In genomic region chr1:96634863-96635262, GRCh38 we compare ENCODE assay signal across 24 cellular contexts.
DNase-seq lines count a peak whose midpoint lies in the region; ATAC-seq lines count a peak whose summit lies in the region.
"Had no signal": no experiment of that assay in that cellular context is flagged by ENCODE, and none has a peak within 500 bp of the region (broad histone marks: within the 10 kb centered on the region; RNA-seq: fewer than 3 reads in every experiment).

No MANE protein-coding gene starts in this region.

- H2BK12ac ChIP-seq in mesenchymal stem cell (ENCODE audit: low read length in 2 of 2), result no peak overlapping the region

- no peak overlapping the region for H3K27ac ChIP-seq in mesenchymal stem cell (ENCODE audit: low read length, poor library complexity, severe bottlenecking)
- H3K27ac ChIP-seq in CD4-positive, alpha-beta memory T cell (ENCODE audit: low read depth, low read length), result no peak overlapping the region
- H3K27ac ChIP-seq: 22Rv1, RWPE1, transverse colon had no signal

- no peaks in the 10 kb centered on the region for H3K79me1 ChIP-seq in mesenchymal stem cell (replicated peaks; ENCODE audit: low read length, poor library complexity, severe bottlenecking)

- no peak overlapping the region for H3K27ac Mint-ChIP-seq in CD4-positive, alpha-beta memory T cell
- H3K27ac Mint-ChIP-seq: activated CD4-positive, alpha-beta T cell treated with anti-CD3 and anti-CD28 coated beads for 36 hours; activated naive CD4-positive, alpha-beta T cell treated with anti-CD3 and anti-CD28 coated beads, Interleukin-2, amount 50 U/mL, for 24 hours; CD4-positive, CD25-positive, alpha-beta regulatory T cell; dendritic cell treated with granulocyte-macrophage colony-stimulating factor and Interleukin-4, amounts not matched to agents 40 ng/mL and 50 ng/mL, for 4 days; stimulated activated naive CD8-positive, alpha-beta T cell treated with anti-CD3 and anti-CD28 coated beads, Interleukin-15, Interleukin-2, amounts not matched to agents 100 ng/mL and 50 ng/mL, for 24 hours had no signal

- no peaks in the 10 kb centered on the region for H3K9me3 Mint-ChIP-seq in CD4-positive, alpha-beta memory T cell
- H3K9me3 Mint-ChIP-seq: activated naive CD4-positive, alpha-beta T cell treated with anti-CD3 and anti-CD28 coated beads, Interleukin-2, amount 50 U/mL, for 24 hours; CD4-positive, CD25-positive, alpha-beta regulatory T cell; dendritic cell treated with granulocyte-macrophage colony-stimulating factor and Interleukin-4, amounts not matched to agents 40 ng/mL and 50 ng/mL, for 4 days; stimulated activated naive CD8-positive, alpha-beta T cell treated with anti-CD3 and anti-CD28 coated beads, Interleukin-15, Interleukin-2, amounts not matched to agents 100 ng/mL and 50 ng/mL, for 24 hours had no signal

- H3K27me3 ChIP-seq in mesenchymal stem cell (ENCODE audit: control insufficient read depth in 1 of 2, insufficient read depth in 1 of 2, low read length in 2 of 2), result no peaks in the 10 kb centered on the region
- no peaks in the 10 kb centered on the region for H3K27me3 ChIP-seq in CD4-positive, alpha-beta memory T cell (ENCODE audit: insufficient read depth, low read length)
- H3K27me3 ChIP-seq: transverse colon had no signal

- H3K4me1 ChIP-seq in mesenchymal stem cell (ENCODE audit: control insufficient read depth, insufficient read depth, low read depth, low read length), result no peaks in the 10 kb centered on the region
- no peaks in the 10 kb centered on the region for H3K4me1 ChIP-seq in CD4-positive, alpha-beta memory T cell (ENCODE audit: insufficient read depth, low read length)
- H3K4me1 ChIP-seq: transverse colon had no signal

- no peak overlapping the region for H3K4me3 Mint-ChIP-seq in CD4-positive, alpha-beta memory T cell
- H3K4me3 Mint-ChIP-seq: activated CD4-positive, alpha-beta T cell treated with anti-CD3 and anti-CD28 coated beads for 36 hours; activated naive CD4-positive, alpha-beta T cell treated with anti-CD3 and anti-CD28 coated beads, Interleukin-2, amount 50 U/mL, for 24 hours; CD4-positive, CD25-positive, alpha-beta regulatory T cell; dendritic cell treated with granulocyte-macrophage colony-stimulating factor and Interleukin-4, amounts not matched to agents 40 ng/mL and 50 ng/mL, for 4 days; stimulated activated naive CD8-positive, alpha-beta T cell treated with anti-CD3 and anti-CD28 coated beads, Interleukin-15, Interleukin-2, amounts not matched to agents 100 ng/mL and 50 ng/mL, for 24 hours had no signal

- DNase-seq in NCI-H1092 treated with DMSO at 0.1 percent for 48 hours (lab: John Stamatoyannopoulos, UW) (peak; percentile 33), NCI-H1092 (lab: John Stamatoyannopoulos, UW) (no peak), NCI-H1436 treated with DMSO at 0.1 percent for 48 hours (lab: John Stamatoyannopoulos, UW) (peak; percentile 21), SHP77 treated with DMSO at 0.1 percent for 48 hours (lab: John Stamatoyannopoulos, UW) (peak; percentile 73), mesenchymal stem cell (peak; percentile 15)
- DNase-seq in CD4-positive, alpha-beta memory T cell, result no peak
- DNase-seq in activated effector memory CD4-positive, alpha-beta T cell treated with anti-CD3 and anti-CD28 coated beads, Interleukin-2, amount 50 U/mL, for 16 hours, result no peak
- DNase-seq: activated CD4-positive, alpha-beta T cell treated with anti-CD3 and anti-CD28 coated beads for 36 hours; activated T-cell treated with anti-CD3 and anti-CD28 coated beads, Interleukin-2, amount 50 U/mL, for 48 hours; anterior cingulate cortex; CD4-positive, CD25-positive, alpha-beta regulatory T cell; GOT3; KG1; MV-4-11; NCI-H2081 treated with DMSO at 0.1 percent for 48 hours; NCI-H748 treated with DMSO at 0.1 percent for 48 hours; SK-N-SH; transverse colon had no signal

- no peak overlapping the region for H2BK15ac ChIP-seq in mesenchymal stem cell (ENCODE audit: low read depth, poor library complexity, severe bottlenecking)

- no peak for ATAC-seq in HG02852 (IDR thresholded peaks at IDR 0.05; ENCODE audit: unreplicated experiment)
- ATAC-seq: activated CD4-positive, alpha-beta T cell treated with anti-CD3 and anti-CD28 coated beads for 36 hours had no signal

- no peak overlapping the region for H3K4me2 ChIP-seq in mesenchymal stem cell (ENCODE audit: low read length, poor library complexity, severe bottlenecking)
- H3K4me2 ChIP-seq: SK-N-SH had no signal

- no peaks in the 10 kb centered on the region for H3K27me3 Mint-ChIP-seq in CD4-positive, alpha-beta memory T cell
- H3K27me3 Mint-ChIP-seq: activated naive CD4-positive, alpha-beta T cell treated with anti-CD3 and anti-CD28 coated beads, Interleukin-2, amount 50 U/mL, for 24 hours; dendritic cell treated with granulocyte-macrophage colony-stimulating factor and Interleukin-4, amounts not matched to agents 40 ng/mL and 50 ng/mL, for 4 days; stimulated activated naive CD8-positive, alpha-beta T cell treated with anti-CD3 and anti-CD28 coated beads, Interleukin-15, Interleukin-2, amounts not matched to agents 100 ng/mL and 50 ng/mL, for 24 hours had no signal

- CTCF ChIA-PET in CD4-positive, alpha-beta memory T cell (lab: Charles Lee; ENCODE audit: partially characterized antibody), result no interaction called here

- H2AFZ ChIP-seq in mesenchymal stem cell (ENCODE audit: low read depth, low read length), result no peak overlapping the region

- no peak overlapping the region for H3K18ac ChIP-seq in mesenchymal stem cell (ENCODE audit: low read depth in 1 of 2, low read length in 2 of 2)

- H2BK5ac ChIP-seq in mesenchymal stem cell (ENCODE audit: low read depth, low read length, poor library complexity, severe bottlenecking), result no peak overlapping the region

- H2AK5ac ChIP-seq in mesenchymal stem cell (ENCODE audit: low read length, severe bottlenecking), result no peak overlapping the region

- H4K8ac ChIP-seq in mesenchymal stem cell (ENCODE audit: low read length), result no peak overlapping the region

- WGBS in mesenchymal stem cell, result no CpG with 5 or more reads among the region's 2 CpGs

- no peak overlapping the region for H3K9ac ChIP-seq in mesenchymal stem cell (ENCODE audit: low read length)
- H3K9ac ChIP-seq: SK-N-SH had no signal

- no peak overlapping the region for H3K4ac ChIP-seq in mesenchymal stem cell (ENCODE audit: low read depth in 1 of 2, low read length in 2 of 2)

- no peak overlapping the region for H3K14ac ChIP-seq in mesenchymal stem cell (ENCODE audit: low read length in 2 of 2)

- no peak overlapping the region for H4K91ac ChIP-seq in mesenchymal stem cell (ENCODE audit: low read length)

- no peaks in the 10 kb centered on the region for H3K36me3 ChIP-seq in mesenchymal stem cell (ENCODE audit: control insufficient read depth in 1 of 2, insufficient read depth in 2 of 2, low read depth in 1 of 2, low read length in 2 of 2)
- H3K36me3 ChIP-seq in CD4-positive, alpha-beta memory T cell (ENCODE audit: insufficient read depth, low read length), result no peaks in the 10 kb centered on the region
- H3K36me3 ChIP-seq: transverse colon had no signal

- no peaks in the 10 kb centered on the region for H3K9me3 ChIP-seq in mesenchymal stem cell (ENCODE audit: control insufficient read depth, low read length)
- H3K9me3 ChIP-seq in CD4-positive, alpha-beta memory T cell (ENCODE audit: control insufficient read depth in 1 of 2, low read length in 2 of 2), result no peaks in the 10 kb centered on the region
- H3K9me3 ChIP-seq: SK-N-SH, transverse colon had no signal

- H3K4me1 Mint-ChIP-seq in CD4-positive, alpha-beta memory T cell, result no peaks in the 10 kb centered on the region
- H3K4me1 Mint-ChIP-seq: activated CD4-positive, alpha-beta T cell treated with anti-CD3 and anti-CD28 coated beads for 36 hours; activated naive CD4-positive, alpha-beta T cell treated with anti-CD3 and anti-CD28 coated beads, Interleukin-2, amount 50 U/mL, for 24 hours; CD4-positive, CD25-positive, alpha-beta regulatory T cell had no signal

- POLR2A ChIA-PET in CD4-positive, alpha-beta memory T cell (lab: Charles Lee; ENCODE audit: partially characterized antibody), result no interaction called here

- H3K36me3 Mint-ChIP-seq in CD4-positive, alpha-beta memory T cell, result no peaks in the 10 kb centered on the region
- H3K36me3 Mint-ChIP-seq: activated naive CD4-positive, alpha-beta T cell treated with anti-CD3 and anti-CD28 coated beads, Interleukin-2, amount 50 U/mL, for 24 hours; CD4-positive, CD25-positive, alpha-beta regulatory T cell had no signal

- no peak overlapping the region for H2BK120ac ChIP-seq in mesenchymal stem cell (ENCODE audit: low read depth, low read length)

- H3K23ac ChIP-seq in mesenchymal stem cell (ENCODE audit: low read length in 2 of 2), result no peak overlapping the region

- intact Hi-C loops in CD4-positive, alpha-beta memory T cell (cut with micrococcal nuclease), result no loop called here

- no peak overlapping the region for H3K4me3 ChIP-seq in mesenchymal stem cell (ENCODE audit: insufficient read depth in 1 of 2, low read depth in 1 of 2, low read length in 2 of 2)
- no peak overlapping the region for H3K4me3 ChIP-seq in CD4-positive, alpha-beta memory T cell (ENCODE audit: low read length in 2 of 2)
- H3K4me3 ChIP-seq: transverse colon had no signal

Comparison
In these comparisons a context has a peak if more than half of its experiments do, and no peak if none do; other contexts are left out.
1. DNase-seq: peak in NCI-H1092 treated with DMSO at 0.1 percent for 48 hours (single experiment), NCI-H1436 treated with DMSO at 0.1 percent for 48 hours (single experiment), SHP77 treated with DMSO at 0.1 percent for 48 hours (single experiment) and mesenchymal stem cell (single experiment); none in NCI-H1092 (single experiment), CD4-positive, alpha-beta memory T cell (0 of 5) and activated effector memory CD4-positive, alpha-beta T cell treated with anti-CD3 and anti-CD28 coated beads, Interleukin-2, amount 50 U/mL, for 16 hours (single experiment).